Comparison of ENCODE assay signal across 9 cellular contexts in genomic region chr1:64245495-64245894, GRCh38. TPM values are rescaled to one million over a fixed set of nuclear protein-coding genes. Genes with fewer than 3 reads are reported as not detected.
DNase-seq lines count a peak whose midpoint lies in the region; ATAC-seq and TF ChIP-seq lines count a peak whose summit lies in the region.
"Had no signal": no experiment of that assay in that cellular context is flagged by ENCODE, and none has a peak within 500 bp of the region (broad histone marks: within the 10 kb centered on the region; RNA-seq: fewer than 3 reads in every experiment).

No MANE protein-coding gene starts in this region.

- no peak overlapping the region for H3K27ac ChIP-seq in mammary epithelial cell (ENCODE audit: insufficient read depth, low read depth, low read length)
- H3K27ac ChIP-seq in iPS-18a (ENCODE audit: low read length) = no peak overlapping the region
- no peak overlapping the region for H3K27ac ChIP-seq in upper lobe of left lung
- no peak overlapping the region for H3K27ac ChIP-seq in RWPE1

- POLR2A ChIA-PET in MCF 10A (lab: Yijun Ruan, JAX) (interaction anchor here (0.6 to 0.7 kb wide), 2 partner anchors 580 to 695 kb away, joined by 3 read pairs; no protein-coding TSS in a partner anchor), RWPE1 (lab: Yijun Ruan, JAX; ENCODE audit: low non-redundant PET) (no interaction called here)

- DNase-seq in mammary epithelial cell = no peak
- DNase-seq in MCF 10A (ENCODE audit: unreplicated experiment) = no peak
- no peak for DNase-seq in T-helper 2 cell treated with Interferon-gamma antibody and Interleukin-4, amounts not matched to agents 5 μg/mL and 100 μg/mL, for 36 hours (ENCODE audit: low spot score)
- DNase-seq in upper lobe of left lung = no peak
- DNase-seq in epidermal melanocyte (ENCODE audit: insufficient read length, low spot score) = no peak
- no peak for DNase-seq in RWPE1 (ENCODE audit: low spot score)

- H3K9ac ChIP-seq in mammary epithelial cell (ENCODE audit: insufficient read depth, low read length) (no peak overlapping the region), iPS-18a (ENCODE audit: low read length) (no peak overlapping the region)

- H3K4me1 ChIP-seq in mammary epithelial cell (ENCODE audit: insufficient read depth, low read length) = no peaks in the 10 kb centered on the region
- H3K4me1 ChIP-seq in iPS-18a (ENCODE audit: control insufficient read depth, low read depth, low read length) = peaks cover 23% of the 10 kb centered on the region
- peaks cover 4 to 17% (median 5%) of the 10 kb centered on the region in 4 donors for H3K4me1 ChIP-seq in upper lobe of left lung

- ATAC-seq in upper lobe of left lung (ENCODE audit: low FRiP score in 2 of 2) = peak in 1 of 2 donors; percentile 40
- no peak for ATAC-seq in GM18505 (IDR thresholded peaks at IDR 0.05; ENCODE audit: unreplicated experiment)

- no peaks in the 10 kb centered on the region for H3K36me3 Mint-ChIP-seq in MCF 10A (ENCODE audit: insufficient read depth, unreplicated experiment)
- no peaks in the 10 kb centered on the region for H3K36me3 Mint-ChIP-seq in T-helper 2 cell treated with Interferon-gamma antibody and Interleukin-4, amounts not matched to agents 5 μg/mL and 100 μg/mL, for 36 hours (ENCODE audit: low read depth)

- intact Hi-C loops in mammary epithelial cell (cut with micrococcal nuclease) = loop anchor here (5.0 to 10.0 kb wide), 5 partner anchors 668 to 1401 kb away; no protein-coding TSS in a partner anchor
- intact Hi-C loops in MCF 10A (cut with micrococcal nuclease) = loop anchor here (5.0 to 10.0 kb wide), 2 partner anchors 688 to 1241 kb away; no protein-coding TSS in a partner anchor

- BruUV-seq in mammary epithelial cell (replicated peaks; lab: Mats Ljungman, UMichigan) = no TSS peak
- BruUV-seq in MCF 10A (replicated peaks; lab: Mats Ljungman, UMichigan) = no TSS peak

- H3K9me3 Mint-ChIP-seq in MCF 10A (ENCODE audit: unreplicated experiment) = no peaks in the 10 kb centered on the region
- H3K9me3 Mint-ChIP-seq in T-helper 2 cell treated with Interferon-gamma antibody and Interleukin-4, amounts not matched to agents 5 μg/mL and 100 μg/mL, for 36 hours = no peaks in the 10 kb centered on the region

- no peak for TF ChIP-seq POLR2A in upper lobe of left lung (IDR thresholded peaks at IDR 0.05)
- TF ChIP-seq POLR2A in GM18505 (IDR thresholded peaks at IDR 0.05; ENCODE audit: borderline replicate concordance, extremely low read depth, insufficient read depth, insufficient read length) = no peak

- dilution Hi-C loops in mammary epithelial cell (cut with HindIII; ENCODE audit: low sequenced_read_pairs) = no loop called here

- H3K4me2 ChIP-seq in mammary epithelial cell (ENCODE audit: insufficient read depth, low read depth, low read length) = no peak overlapping the region

- H3K27me3 ChIP-seq in mammary epithelial cell (ENCODE audit: insufficient read depth, low read length) (no peaks in the 10 kb centered on the region), iPS-18a (ENCODE audit: control insufficient read depth, insufficient read depth, low read length) (no peaks in the 10 kb centered on the region), upper lobe of left lung (no peaks in the 10 kb centered on the region)

- peak overlapping the region; percentile 78 for H2AFZ ChIP-seq in mammary epithelial cell (ENCODE audit: low read depth, low read length)

- no peaks in the 10 kb centered on the region for H4K20me1 ChIP-seq in mammary epithelial cell (ENCODE audit: insufficient read depth, low read length)

- no peaks in the 10 kb centered on the region for H3K9me3 ChIP-seq in mammary epithelial cell (replicated peaks; ENCODE audit: insufficient read depth, low read length)
- no peaks in the 10 kb centered on the region for H3K9me3 ChIP-seq in iPS-18a (ENCODE audit: control insufficient read depth, low read depth, low read length)
- H3K9me3 ChIP-seq in upper lobe of left lung = no peaks in the 10 kb centered on the region

- no peaks in the 10 kb centered on the region for H3K27me3 Mint-ChIP-seq in MCF 10A (ENCODE audit: insufficient read depth, unreplicated experiment)
- H3K27me3 Mint-ChIP-seq in T-helper 2 cell treated with Interferon-gamma antibody and Interleukin-4, amounts not matched to agents 5 μg/mL and 100 μg/mL, for 36 hours (ENCODE audit: low read depth) = peaks cover 14% of the 10 kb centered on the region

- CTCF ChIA-PET in mammary epithelial cell (lab: Charles Lee; ENCODE audit: low non-redundant PET) = no interaction called here
- CTCF ChIA-PET in MCF 10A (lab: Yijun Ruan, JAX) = interaction anchor here (0.7 to 4.9 kb wide), 21 partner anchors 9 to 687 kb away, joined by 3 to 79 read pairs (median 6); partner anchors contain the start of gene ROR1
- CTCF ChIA-PET in RWPE1 (lab: Yijun Ruan, JAX) = interaction anchor here (0.7 kb wide), 1 partner anchor 62 kb away, joined by 3 read pairs; no protein-coding TSS in a partner anchor

- in situ Hi-C loops in mammary epithelial cell (cut with MboI; ENCODE audit: low sequenced_read_pairs in 2 of 2) = loop anchor here in 1 of 2 donors (10.0 to 25.0 kb wide), 2 partner anchors 308 to 621 kb away; no protein-coding TSS in a partner anchor

- H3K4me3 ChIP-seq in mammary epithelial cell (replicated peaks in 1 of 3; ENCODE audit: insufficient read depth in 1 of 3, low read depth in 2 of 3, low read length in 3 of 3) (no peak overlapping the region), iPS-18a (ENCODE audit: low read length) (peak overlapping the region; percentile 6), upper lobe of left lung (peak overlapping the region in 3 of 4 donors; percentile 21 to 31 (median 29))

- H3K36me3 ChIP-seq in mammary epithelial cell (ENCODE audit: insufficient read depth, low read length) (no peaks in the 10 kb centered on the region), iPS-18a (ENCODE audit: control insufficient read depth, low read depth, low read length) (no peaks in the 10 kb centered on the region), upper lobe of left lung (no peaks in the 10 kb centered on the region)

- H3K4me1 Mint-ChIP-seq in MCF 10A (ENCODE audit: insufficient read depth, unreplicated experiment) = no peaks in the 10 kb centered on the region
- peaks cover 7% of the 10 kb centered on the region for H3K4me1 Mint-ChIP-seq in T-helper 2 cell treated with Interferon-gamma antibody and Interleukin-4, amounts not matched to agents 5 μg/mL and 100 μg/mL, for 36 hours (ENCODE audit: low read depth)

- H3K4me3 Mint-ChIP-seq in MCF 10A (ENCODE audit: unreplicated experiment) = no peak overlapping the region
- H3K4me3 Mint-ChIP-seq in T-helper 2 cell treated with Interferon-gamma antibody and Interleukin-4, amounts not matched to agents 5 μg/mL and 100 μg/mL, for 36 hours = peak overlapping the region; percentile 33

- TF ChIP-seq CTCF in mammary epithelial cell (conservative IDR thresholded peaks at IDR 0.05 in 1 of 2, IDR thresholded peaks at IDR 0.05 in 1 of 2; ENCODE audit: extremely low read depth in 1 of 2, insufficient read depth in 1 of 2, low read depth in 1 of 2, low read length in 2 of 2) (no peak), MCF 10A (IDR thresholded peaks at IDR 0.05; ENCODE audit: unreplicated experiment) (no peak), upper lobe of left lung (IDR thresholded peaks at IDR 0.05) (no peak), RWPE1 (conservative IDR thresholded peaks at IDR 0.05; ENCODE audit: low read depth) (no peak)

- TF ChIP-seq EP300 in upper lobe of left lung (IDR thresholded peaks at IDR 0.05) = no peak

- no peak overlapping the region for H3K27ac Mint-ChIP-seq in MCF 10A (ENCODE audit: low read depth, unreplicated experiment)
- H3K27ac Mint-ChIP-seq in T-helper 2 cell treated with Interferon-gamma antibody and Interleukin-4, amounts not matched to agents 5 μg/mL and 100 μg/mL, for 36 hours = no peak overlapping the region

- WGBS in mammary epithelial cell (ENCODE audit: low coverage, missing lambda C conversion rate) = 58% methylated on average over 8 of the region's 9 CpGs
- 16 to 21% methylated on average over 9 of the region's 9 CpGs for WGBS in upper lobe of left lung, 2 donors

- H3K79me2 ChIP-seq in mammary epithelial cell (ENCODE audit: insufficient read depth, low read length) = no peaks in the 10 kb centered on the region

RNA-seq across cellular contexts. Expression of gene UBE2U, which starts 42.1 kb away (rescaled TPM):
- total RNA-seq in mammary epithelial cell (not detected), MCF 10A (2022) (not detected in 2 replicates), upper lobe of left lung (under 1 TPM in 1 of 6 donors, not detected in 5; 0.34 TPM)
- not detected for polyA plus RNA-seq in mammary epithelial cell
- polyA minus RNA-seq in mammary epithelial cell = not detected
- total RNA-seq: HT1080 had no signal

Comparison
In these comparisons a context has a peak if more than half of its experiments do, and no peak if none do; other contexts are left out.
1. H3K4me3 ChIP-seq: peak in iPS-18a (single experiment) and upper lobe of left lung (3 of 4); none in mammary epithelial cell (0 of 3).